In genomic region chr20:57178582-57179112, GRCh38 we compare ENCODE assay signal across 14 cellular contexts.
DNase-seq lines count a peak whose midpoint lies in the region; ATAC-seq, FAIRE-seq and TF ChIP-seq lines count a peak whose summit lies in the region.
"Had no signal": no experiment of that assay in that cellular context is flagged by ENCODE, and none has a peak within 500 bp of the region (broad histone marks: within the 10 kb centered on the region; RNA-seq: fewer than 3 reads in every experiment).

No MANE protein-coding gene starts in this region.

- TF ChIP-seq CTCF in GM12878 (IDR thresholded peaks at IDR 0.05 in 2 of 3, conservative IDR thresholded peaks at IDR 0.05 in 1 of 3; ENCODE audit: control insufficient read depth in 2 of 3, extremely low read depth in 1 of 3, insufficient read depth in 1 of 3, low read depth in 3 of 3, low read length in 3 of 3), result no peak

- intact Hi-C loops in GM12878 (cut with micrococcal nuclease; ENCODE audit: unreplicated experiment), result no loop called here

- POLR2A ChIA-PET in GM12878 (lab: Charles Lee), result no interaction called here

- TF ChIP-seq RAD21 in GM12878 (IDR thresholded peaks at IDR 0.05; ENCODE audit: insufficient read depth, low read depth, low read length), result no peak

- peak overlapping the region in 8 of 11 experiments; percentile 23 to 77 (median 56); a peak in 12 of 22 replicates for H3K9ac ChIP-seq in BLaER1 treated with 17β-estradiol and CSF1 and Interleukin-3, amounts not matched to agents 10 nM and 100 nM
- no peak overlapping the region for H3K9ac ChIP-seq in GM12878 (ENCODE audit: control insufficient read depth, insufficient read depth, low read length)

- no peak overlapping the region for H3K4me3 ChIP-seq in BLaER1 treated with 17β-estradiol and CSF1 and Interleukin-3, amounts not matched to agents 10 nM and 100 nM
- H3K4me3 ChIP-seq in GM12878 (no peak overlapping the region), thymus (ENCODE audit: low read length) (no peak overlapping the region)

- WGBS in GM12878 (ENCODE audit: insufficient coverage, insufficient replicate concordance, low lambda C conversion rate, missing lambda C conversion rate), result 11% methylated on average over 8 of the region's 8 CpGs
- WGBS in thymus, result 88% methylated on average over 8 of the region's 8 CpGs

- no peak for DNase-seq in GM12878 (ENCODE audit: low read depth, low spot score)
- no peak for DNase-seq in activated gamma-delta T cell (lab: John Stamatoyannopoulos, UW)
- DNase-seq: DMS79 treated with DMSO at 0.1 percent for 48 hours, HCEC 1CT, KG1, NCI-H1694 treated with DMSO at 0.1 percent for 48 hours, SHP77 treated with DMSO at 0.1 percent for 48 hours had no signal

- H2AFZ ChIP-seq in GM12878 (ENCODE audit: control insufficient read depth, low read depth, low read length), result no peak overlapping the region

- BruUV-seq in GM12878 (replicated peaks; lab: Mats Ljungman, UMichigan), result no TSS peak

- H3K4me1 ChIP-seq in BLaER1 treated with 17β-estradiol and CSF1 and Interleukin-3, amounts not matched to agents 10 nM and 100 nM, result peaks cover 36 to 58% (median 44%) of the 10 kb centered on the region in 10 experiments
- H3K4me1 ChIP-seq in GM12878 (ENCODE audit: control insufficient read depth, insufficient read depth, low read length), result peaks cover 3% of the 10 kb centered on the region
- no peaks in the 10 kb centered on the region for H3K4me1 ChIP-seq in thymus (ENCODE audit: control insufficient read depth, insufficient read depth, low read length)

- peak overlapping the region; percentile 55 to 90 (median 70) for H3K27ac ChIP-seq in BLaER1 treated with 17β-estradiol and CSF1 and Interleukin-3, amounts not matched to agents 10 nM and 100 nM
- H3K27ac ChIP-seq in GM12878 (ENCODE audit: control insufficient read depth, insufficient read depth) (no peak overlapping the region), thymus (ENCODE audit: low read depth) (peak overlapping the region; percentile 46)

- in situ Hi-C loops in GM12878 (cut with MboI), result no loop called here

- 0 out of 22 replicates have a peak, but pooled peaks cover 0 to 5% (median 0%) of the 10 kb centered on the region in 11 experiments for H4K20me1 ChIP-seq in BLaER1 treated with 17β-estradiol and CSF1 and Interleukin-3, amounts not matched to agents 10 nM and 100 nM
- H4K20me1 ChIP-seq in GM12878 (ENCODE audit: control insufficient read depth, insufficient read depth), result no peaks in the 10 kb centered on the region

- ATAC-seq in GM12878 (no peak), esophagus mucosa (peak; percentile 59), GM21367 (IDR thresholded peaks at IDR 0.05; ENCODE audit: unreplicated experiment) (no peak), HG03108 (IDR thresholded peaks at IDR 0.05; ENCODE audit: unreplicated experiment) (no peak)

- FAIRE-seq in GM12878 (lab: Jason Lieb, UNC), result no peak
- FAIRE-seq: A204.1, RCC 7860 had no signal

- no peaks in the 10 kb centered on the region for H3K27me3 ChIP-seq in BLaER1 treated with 17β-estradiol and CSF1 and Interleukin-3, amounts not matched to agents 10 nM and 100 nM
- H3K27me3 ChIP-seq in GM12878 (replicated peaks in 1 of 2; ENCODE audit: control insufficient read depth in 2 of 2, insufficient read depth in 2 of 2, low read length in 1 of 2) (no peaks in the 10 kb centered on the region; a peak in 2 of 4 replicates), thymus (ENCODE audit: control insufficient read depth, insufficient read depth) (no peaks in the 10 kb centered on the region)

- RAD21 ChIA-PET in GM12878 (lab: Charles Lee; ENCODE audit: unreplicated experiment), result interaction anchor here (0.5 kb wide), 1 partner anchor 81 kb away, joined by 3 read pairs; no protein-coding TSS in a partner anchor

- SMC1A ChIA-PET in GM12878 (lab: Charles Lee; ENCODE audit: uncharacterized antibody, unreplicated experiment), result no interaction called here

- H3K79me2 ChIP-seq in GM12878 (ENCODE audit: control insufficient read depth, insufficient read depth, low read length), result no peaks in the 10 kb centered on the region

- H3K36me3 ChIP-seq in BLaER1 treated with 17β-estradiol and CSF1 and Interleukin-3, amounts not matched to agents 10 nM and 100 nM, result no peaks in the 10 kb centered on the region
- H3K36me3 ChIP-seq in GM12878 (ENCODE audit: control insufficient read depth in 2 of 2, insufficient read depth in 2 of 2, low read length in 1 of 2) (no peaks in the 10 kb centered on the region), thymus (ENCODE audit: control insufficient read depth, insufficient read depth) (no peaks in the 10 kb centered on the region)

- TF ChIP-seq POLR2A in GM12878 (IDR thresholded peaks at IDR 0.05; ENCODE audit: low read depth, low read length), result no peak

- H3K9me3 ChIP-seq in BLaER1 treated with 17β-estradiol and CSF1 and Interleukin-3, amounts not matched to agents 10 nM and 100 nM (replicated peaks in 1 of 11), result no peaks in the 10 kb centered on the region
- no peaks in the 10 kb centered on the region for H3K9me3 ChIP-seq in GM12878 (replicated peaks; ENCODE audit: control insufficient read depth, insufficient read depth, low read length)
- no peaks in the 10 kb centered on the region for H3K9me3 ChIP-seq in thymus (ENCODE audit: control insufficient read depth)

- no peak for TF ChIP-seq EP300 in GM12878 (IDR thresholded peaks at IDR 0.05; ENCODE audit: borderline replicate concordance in 1 of 2, control insufficient read depth in 1 of 2, low read depth in 2 of 2, low read length in 2 of 2)

- peak overlapping the region; percentile 69 to 88 (median 81) for H3K4me2 ChIP-seq in BLaER1 treated with 17β-estradiol and CSF1 and Interleukin-3, amounts not matched to agents 10 nM and 100 nM
- no peak overlapping the region for H3K4me2 ChIP-seq in GM12878 (ENCODE audit: control insufficient read depth, insufficient read depth)

- CTCF ChIA-PET in GM12878 (lab: Yijun Ruan, JAX), result no interaction called here

TF ChIP-seq in GM12878, 131 proteins besides CTCF, POLR2A, EP300 and RAD21:
- TF ChIP-seq, protein P1, sequence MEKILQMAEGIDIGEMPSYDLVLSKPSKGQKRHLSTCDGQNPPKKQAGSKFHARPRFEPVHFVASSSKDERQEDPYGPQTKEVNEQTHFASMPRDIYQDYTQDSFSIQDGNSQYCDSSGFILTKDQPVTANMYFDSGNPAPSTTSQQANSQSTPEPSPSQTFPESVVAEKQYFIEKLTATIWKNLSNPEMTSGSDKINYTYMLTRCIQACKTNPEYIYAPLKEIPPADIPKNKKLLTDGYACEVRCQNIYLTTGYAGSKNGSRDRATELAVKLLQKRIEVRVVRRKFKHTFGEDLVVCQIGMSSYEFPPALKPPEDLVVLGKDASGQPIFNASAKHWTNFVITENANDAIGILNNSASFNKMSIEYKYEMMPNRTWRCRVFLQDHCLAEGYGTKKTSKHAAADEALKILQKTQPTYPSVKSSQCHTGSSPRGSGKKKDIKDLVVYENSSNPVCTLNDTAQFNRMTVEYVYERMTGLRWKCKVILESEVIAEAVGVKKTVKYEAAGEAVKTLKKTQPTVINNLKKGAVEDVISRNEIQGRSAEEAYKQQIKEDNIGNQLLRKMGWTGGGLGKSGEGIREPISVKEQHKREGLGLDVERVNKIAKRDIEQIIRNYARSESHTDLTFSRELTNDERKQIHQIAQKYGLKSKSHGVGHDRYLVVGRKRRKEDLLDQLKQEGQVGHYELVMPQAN (conservative IDR thresholded peaks at IDR 0.05), result 0 out of 2 replicates have a peak, but pooled peaks have one; percentile 14
- no peak for TF ChIP-seq MTA3 (IDR thresholded peaks at IDR 0.05; ENCODE audit: borderline replicate concordance, low read length)
- TF ChIP-seq ETV6 (conservative IDR thresholded peaks at IDR 0.05 in 1 of 2, IDR thresholded peaks at IDR 0.05 in 1 of 2; ENCODE audit: borderline replicate concordance in 1 of 2, low read depth in 1 of 2), result 0 out of 4 replicates have a peak, but pooled peaks of 1 of the 2 experiments have one; percentile 51
- 0 out of 2 replicates have a peak, but pooled peaks have one; percentile 49 for TF ChIP-seq MLLT1 (IDR thresholded peaks at IDR 0.05)
- TF ChIP-seq USF2 (IDR thresholded peaks at IDR 0.05; ENCODE audit: borderline replicate concordance, low read depth, low read length), result no peak
TF ChIP-seq in GM12878: peak in this region for 3.
